Comparison of ENCODE assay signal across 11 cellular contexts in genomic region chr1:111227434-111227833, GRCh38. TPM values are rescaled to one million over a fixed set of nuclear protein-coding genes. Genes with fewer than 3 reads are reported as not detected.
DNase-seq lines count a peak whose midpoint lies in the region; ATAC-seq and TF ChIP-seq lines count a peak whose summit lies in the region.
"Had no signal": no experiment of that assay in that cellular context is flagged by ENCODE, and none has a peak within 500 bp of the region (broad histone marks: within the 10 kb centered on the region; RNA-seq: fewer than 3 reads in every experiment).

Gene CHI3L2 (plus strand): TSS chr1:111227713. CDS start chr1:111227730, 17 bp downstream.

- intact Hi-C loops in breast epithelium (cut with DNase I; ENCODE audit: low total_unique reads): no loop called here
- intact Hi-C loops in lower lobe of right lung (cut with DNase I): loop anchor here (10.0 kb wide), 1 partner anchor 177 kb away; no protein-coding TSS in a partner anchor

- no peak for TF ChIP-seq CTCF in breast epithelium (IDR thresholded peaks at IDR 0.05)
- TF ChIP-seq CTCF in lower lobe of right lung (IDR thresholded peaks at IDR 0.05): no peak

- H3K27ac ChIP-seq in breast epithelium (peak within 1 kb of the TSS; percentile 91 to 93), lower lobe of right lung (peak within 1 kb of the TSS; percentile 28), thymus (ENCODE audit: low read depth) (peak within 1 kb of the TSS; percentile 97)
- H3K27ac ChIP-seq: HL-60 had no signal

- CTCF ChIA-PET in activated CD4-positive, alpha-beta T cell treated with anti-CD3 and anti-CD28 coated beads, Interleukin-2, amount 10 ng/mL, durations not matched to agents 7 days and 5 days (lab: Charles Lee): interaction anchor here (0.7 to 1.4 kb wide), 6 partner anchors 8 to 238 kb away, joined by 3 to 4 read pairs (median 3); no protein-coding TSS in a partner anchor

- peaks cover 4 to 16% of the 10 kb centered on the region in 2 donors for H3K4me1 ChIP-seq in breast epithelium
- peaks cover 44% of the 10 kb centered on the region for H3K4me1 ChIP-seq in lower lobe of right lung
- peaks cover 56% of the 10 kb centered on the region for H3K4me1 ChIP-seq in thymus (ENCODE audit: control insufficient read depth, insufficient read depth, low read length)

- ATAC-seq in lower lobe of right lung (peak; percentile 57 to 75), HG02678 (IDR thresholded peaks at IDR 0.05; ENCODE audit: unreplicated experiment) (no peak)

- H3K4me3 ChIP-seq in breast epithelium: peak within 1 kb of the TSS in 1 of 3 donors; percentile 13
- H3K4me3 ChIP-seq in lower lobe of right lung: no peak within 1 kb of the TSS
- H3K4me3 ChIP-seq in thymus (ENCODE audit: low read length): peak within 1 kb of the TSS; percentile 4

- H3K9me3 ChIP-seq in breast epithelium (no peaks in the 10 kb centered on the region), lower lobe of right lung (no peaks in the 10 kb centered on the region), thymus (ENCODE audit: control insufficient read depth) (no peaks in the 10 kb centered on the region)

- H3K36me3 Mint-ChIP-seq in activated CD4-positive, alpha-beta T cell treated with anti-CD3 and anti-CD28 coated beads, Interleukin-2, amount 10 ng/mL, durations not matched to agents 7 days and 5 days (ENCODE audit: low read depth): peaks cover 27% of the 10 kb centered on the region

- H3K36me3 ChIP-seq in breast epithelium (no peaks in the 10 kb centered on the region), lower lobe of right lung (no peaks in the 10 kb centered on the region), thymus (ENCODE audit: control insufficient read depth, insufficient read depth) (no peaks in the 10 kb centered on the region)

- no peak within 1 kb of the TSS for H3K4me3 Mint-ChIP-seq in activated CD4-positive, alpha-beta T cell treated with anti-CD3 and anti-CD28 coated beads, Interleukin-2, amount 10 ng/mL, durations not matched to agents 7 days and 5 days

- no peaks in the 10 kb centered on the region for H3K27me3 Mint-ChIP-seq in activated CD4-positive, alpha-beta T cell treated with anti-CD3 and anti-CD28 coated beads, Interleukin-2, amount 10 ng/mL, durations not matched to agents 7 days and 5 days

- H3K27me3 ChIP-seq in breast epithelium (no peaks in the 10 kb centered on the region), lower lobe of right lung (ENCODE audit: low read depth) (no peaks in the 10 kb centered on the region), thymus (ENCODE audit: control insufficient read depth, insufficient read depth) (no peaks in the 10 kb centered on the region)

- POLR2A ChIA-PET in activated CD4-positive, alpha-beta T cell treated with anti-CD3 and anti-CD28 coated beads, Interleukin-2, amount 10 ng/mL, durations not matched to agents 7 days and 5 days (lab: Charles Lee): interaction anchor here (1.0 kb wide), 1 partner anchor 11 kb away, joined by 3 read pairs; no protein-coding TSS in a partner anchor

- peaks cover 5% of the 10 kb centered on the region for H3K9me3 Mint-ChIP-seq in activated CD4-positive, alpha-beta T cell treated with anti-CD3 and anti-CD28 coated beads, Interleukin-2, amount 10 ng/mL, durations not matched to agents 7 days and 5 days

- H3K4me1 Mint-ChIP-seq in activated CD4-positive, alpha-beta T cell treated with anti-CD3 and anti-CD28 coated beads, Interleukin-2, amount 10 ng/mL, durations not matched to agents 7 days and 5 days: peaks cover 87% of the 10 kb centered on the region

- no peak for DNase-seq in activated CD4-positive, alpha-beta T cell treated with anti-CD3 and anti-CD28 coated beads, Interleukin-2, amount 10 ng/mL, durations not matched to agents 7 days and 5 days
- DNase-seq in activated CD4-positive, alpha-beta T cell treated with anti-CD3 and anti-CD28 coated beads for 4 hours: no peak
- DNase-seq in breast epithelium (ENCODE audit: low spot score in 2 of 2): peak in 1 of 2 donors; percentile 53
- DNase-seq in lower lobe of right lung: no peak
- DNase-seq in NCI-H146 (lab: John Stamatoyannopoulos, UW): no peak
- no peak for DNase-seq in NOMO-1 treated with DMSO at 0.1 percent for 48 hours (lab: John Stamatoyannopoulos, UW; ENCODE audit: unreplicated experiment)
- DNase-seq: effector CD4-positive, alpha-beta T cell; NCI-H345 had no signal

- TF ChIP-seq POLR2A in breast epithelium (IDR thresholded peaks at IDR 0.05): no peak

- H3K27ac Mint-ChIP-seq in activated CD4-positive, alpha-beta T cell treated with anti-CD3 and anti-CD28 coated beads, Interleukin-2, amount 10 ng/mL, durations not matched to agents 7 days and 5 days: peak within 1 kb of the TSS; percentile 92

- 87% methylated on average over 3 of the region's 3 CpGs for WGBS in thymus

RNA-seq across cellular contexts. Expression of gene CHI3L2, which starts in this region (rescaled TPM):
- total RNA-seq in activated CD4-positive, alpha-beta T cell treated with anti-CD3 and anti-CD28 coated beads, Interleukin-2, amount 10 ng/mL, durations not matched to agents 7 days and 5 days: 10 to 100 TPM; 48.2 to 56.0 TPM
- total RNA-seq in breast epithelium (10 to 100 TPM in 2 of 3 donors, 1 to 10 TPM in 1; 9.5 to 22.0 (median 14.1) TPM), lower lobe of right lung (31.2 TPM)
- 190 TPM for polyA plus RNA-seq in thymus

Comparison
In these comparisons a context has a peak if more than half of its experiments do, and no peak if none do; other contexts are left out.
1. H3K27ac ChIP-seq: peak in every context shown above with its lines; median percentile 97 in thymus; 92 in breast epithelium; 28 in lower lobe of right lung.